ENCODE assay signal across 8 cellular contexts in the genomic region with DNA sequence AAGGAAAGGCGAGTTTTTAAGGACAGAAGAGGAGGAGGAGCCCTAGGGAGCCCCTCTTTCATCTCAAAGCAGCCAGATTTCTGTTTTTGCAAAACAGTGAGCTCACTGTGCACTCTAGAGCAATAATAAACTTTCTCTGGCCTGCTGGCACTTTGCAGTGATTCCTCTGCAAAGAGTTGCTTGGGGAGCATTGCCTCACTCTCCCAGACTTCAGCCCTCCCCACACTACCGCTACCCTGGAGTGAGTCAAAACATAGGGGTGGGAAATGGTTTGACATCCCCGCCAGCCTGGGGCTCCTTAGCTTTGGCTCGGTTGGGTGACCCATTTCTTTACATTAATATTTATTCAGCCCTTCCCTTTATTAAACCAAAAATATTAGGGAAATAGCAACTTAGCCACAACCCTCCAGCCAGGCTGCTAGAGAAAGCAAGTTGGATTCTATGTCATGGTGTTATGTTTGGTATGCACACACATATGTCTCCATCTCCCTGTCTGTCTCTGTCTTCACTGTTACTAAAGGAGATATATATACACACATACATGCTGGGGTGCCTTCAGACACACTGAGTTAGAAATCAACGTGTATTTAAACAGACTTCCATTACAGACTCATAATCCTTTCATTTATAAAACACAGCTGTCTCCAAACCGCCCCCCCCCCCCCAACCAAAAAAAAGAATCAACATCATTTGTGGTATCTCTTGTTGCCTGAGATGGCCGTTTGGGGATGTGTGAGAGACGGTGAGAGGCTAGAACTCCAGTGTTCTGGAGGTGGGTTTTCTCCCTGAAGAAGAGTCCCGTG. TPM values are rescaled to one million over a fixed set of nuclear protein-coding genes. Genes with fewer than 3 reads are reported as not detected.
A peak's percentile ranks its signal among the peaks of the same experiment; 100 is the strongest.
DNase-seq lines count a peak whose midpoint lies in the region; ATAC-seq and TF ChIP-seq lines count a peak whose summit lies in the region.

No MANE protein-coding gene starts in this region.

- TF ChIP-seq POLR2A in gastrocnemius medialis (IDR thresholded peaks at IDR 0.05) = no peak

- no peaks in the 10 kb centered on the region for H3K27me3 ChIP-seq in foreskin keratinocyte
- H3K27me3 ChIP-seq in gastrocnemius medialis = no peaks in the 10 kb centered on the region

- H3K9me3 ChIP-seq in HEK293 (ENCODE audit: control insufficient read depth, insufficient read depth, low read depth, low read length) = no peaks in the 10 kb centered on the region
- no peaks in the 10 kb centered on the region for H3K9me3 ChIP-seq in gastrocnemius medialis

- H3K4me1 ChIP-seq in HEK293 (ENCODE audit: control insufficient read depth, insufficient read depth, low read length) = peaks cover 38% of the 10 kb centered on the region
- peaks cover 25% of the 10 kb centered on the region for H3K4me1 ChIP-seq in foreskin keratinocyte
- peaks cover 54 to 56% of the 10 kb centered on the region in 2 donors for H3K4me1 ChIP-seq in gastrocnemius medialis

- H3K27ac ChIP-seq in HEK293 (ENCODE audit: extremely low read depth, low read depth, low read length) (peak overlapping the region; percentile 99), VCaP (peak overlapping the region; percentile 100), foreskin keratinocyte (peak overlapping the region; percentile 79), gastrocnemius medialis (peak overlapping the region; percentile 95 to 100 (median 100))

- DNase-seq in foreskin keratinocyte = no peak
- peak in 1 of 2 donors; percentile 61 for DNase-seq in gastrocnemius medialis
- DNase-seq in NCI-H2227 treated with DMSO at 0.1 percent for 48 hours (lab: John Stamatoyannopoulos, UW) = no peak
- no peak for DNase-seq in NCI-H2171 treated with DMSO at 0.1 percent for 48 hours (lab: John Stamatoyannopoulos, UW)

- H3K4me3 ChIP-seq in HEK293 (ENCODE audit: low read depth, low read length) (no peak overlapping the region), gastrocnemius medialis (peak overlapping the region in 3 of 4 donors; percentile 55 to 70 (median 57))

- intact Hi-C loops in gastrocnemius medialis (cut with DNase I; ENCODE audit: low total_unique reads) = loop anchor here (2.0 kb wide), 1 partner anchor 113 kb away; no protein-coding TSS in a partner anchor

- ATAC-seq in foreskin keratinocyte (no peak), gastrocnemius medialis (no peak), HG03565 (IDR thresholded peaks at IDR 0.05; ENCODE audit: unreplicated experiment) (no peak), HG03469 (IDR thresholded peaks at IDR 0.05; ENCODE audit: unreplicated experiment) (no peak)

- POLR2A ChIA-PET in HEK293 (lab: Yijun Ruan, JAX) = interaction anchor here (0.8 to 2.2 kb wide), 2 partner anchors 9 to 281 kb away, joined by 4 to 6 read pairs; no protein-coding TSS in a partner anchor

- in situ Hi-C loops in gastrocnemius medialis (cut with MboI; ENCODE audit: low sequenced_read_pairs in 4 of 4) = no loop called here

- no peaks in the 10 kb centered on the region for H3K36me3 ChIP-seq in HEK293 (ENCODE audit: control insufficient read depth in 2 of 2, insufficient read depth in 1 of 2, low read length in 2 of 2)
- no peaks in the 10 kb centered on the region for H3K36me3 ChIP-seq in gastrocnemius medialis

- TF ChIP-seq CTCF in HEK293 (tag by site-specific recombination; IDR thresholded peaks at IDR 0.05) (no peak), VCaP (conservative IDR thresholded peaks at IDR 0.05) (no peak), foreskin keratinocyte (conservative IDR thresholded peaks at IDR 0.05) (no peak), gastrocnemius medialis (IDR thresholded peaks at IDR 0.05 in 4 of 5, conservative IDR thresholded peaks at IDR 0.05 in 1 of 5) (no peak)

- CTCF ChIA-PET in HEK293 (lab: Yijun Ruan, JAX) = interaction anchor here (0.6 to 1.2 kb wide), 7 partner anchors 21 to 156 kb away, joined by 3 to 4 read pairs (median 3); no protein-coding TSS in a partner anchor

TF ChIP-seq in HEK293, 187 proteins besides CTCF, POLR2A, EP300 and RAD21:
- TF ChIP-seq MYNN (tag by site-specific recombination; IDR thresholded peaks at IDR 0.05; ENCODE audit: borderline replicate concordance) (0 out of 2 replicates have a peak, but pooled peaks have one; percentile 2), HOXD13 (CRISPR knock-in tag; IDR thresholded peaks at IDR 0.05; ENCODE audit: borderline replicate concordance) (no peak), ZNF600 (tag by site-specific recombination; IDR thresholded peaks at IDR 0.05) (peak; percentile 17; the same call in 1 of the 2 replicates), IKZF3 (tag by site-specific recombination; IDR thresholded peaks at IDR 0.05) (0 out of 2 replicates have a peak, but pooled peaks have one; percentile 37), GFI1B (tag by site-specific recombination; IDR thresholded peaks at IDR 0.05) (peak; percentile 88), ZNF416 (tag by site-specific recombination; IDR thresholded peaks at IDR 0.05) (no peak), SP7 (tag by site-specific recombination; IDR thresholded peaks at IDR 0.05) (0 out of 2 replicates have a peak, but pooled peaks have one; percentile 24), ZNF184 (tag by site-specific recombination; IDR thresholded peaks at IDR 0.05) (no peak), ZIC2 (tag by site-specific recombination; IDR thresholded peaks at IDR 0.05) (peak; percentile 67), ZNF776 (tag by site-specific recombination; IDR thresholded peaks at IDR 0.05; ENCODE audit: borderline replicate concordance) (no peak)
- TF ChIP-seq, protein P1, sequence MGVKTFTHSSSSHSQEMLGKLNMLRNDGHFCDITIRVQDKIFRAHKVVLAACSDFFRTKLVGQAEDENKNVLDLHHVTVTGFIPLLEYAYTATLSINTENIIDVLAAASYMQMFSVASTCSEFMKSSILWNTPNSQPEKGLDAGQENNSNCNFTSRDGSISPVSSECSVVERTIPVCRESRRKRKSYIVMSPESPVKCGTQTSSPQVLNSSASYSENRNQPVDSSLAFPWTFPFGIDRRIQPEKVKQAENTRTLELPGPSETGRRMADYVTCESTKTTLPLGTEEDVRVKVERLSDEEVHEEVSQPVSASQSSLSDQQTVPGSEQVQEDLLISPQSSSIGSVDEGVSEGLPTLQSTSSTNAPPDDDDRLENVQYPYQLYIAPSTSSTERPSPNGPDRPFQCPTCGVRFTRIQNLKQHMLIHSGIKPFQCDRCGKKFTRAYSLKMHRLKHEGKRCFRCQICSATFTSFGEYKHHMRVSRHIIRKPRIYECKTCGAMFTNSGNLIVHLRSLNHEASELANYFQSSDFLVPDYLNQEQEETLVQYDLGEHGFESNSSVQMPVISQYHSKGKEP (tag by site-specific recombination; IDR thresholded peaks at IDR 0.05) = peak; percentile 28; the same call in 1 of the 2 replicates
- TF ChIP-seq, protein P2, sequence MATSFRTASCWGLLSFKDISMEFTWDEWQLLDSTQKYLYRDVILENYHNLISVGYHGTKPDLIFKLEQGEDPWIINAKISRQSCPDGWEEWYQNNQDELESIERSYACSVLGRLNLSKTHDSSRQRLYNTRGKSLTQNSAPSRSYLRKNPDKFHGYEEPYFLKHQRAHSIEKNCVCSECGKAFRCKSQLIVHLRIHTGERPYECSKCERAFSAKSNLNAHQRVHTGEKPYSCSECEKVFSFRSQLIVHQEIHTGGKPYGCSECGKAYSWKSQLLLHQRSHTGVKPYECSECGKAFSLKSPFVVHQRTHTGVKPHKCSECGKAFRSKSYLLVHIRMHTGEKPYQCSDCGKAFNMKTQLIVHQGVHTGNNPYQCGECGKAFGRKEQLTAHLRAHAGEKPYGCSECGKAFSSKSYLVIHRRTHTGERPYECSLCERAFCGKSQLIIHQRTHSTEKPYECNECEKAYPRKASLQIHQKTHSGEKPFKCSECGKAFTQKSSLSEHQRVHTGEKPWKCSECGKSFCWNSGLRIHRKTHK (tag by site-specific recombination; IDR thresholded peaks at IDR 0.05) = no peak
- TF ChIP-seq, protein P3, sequence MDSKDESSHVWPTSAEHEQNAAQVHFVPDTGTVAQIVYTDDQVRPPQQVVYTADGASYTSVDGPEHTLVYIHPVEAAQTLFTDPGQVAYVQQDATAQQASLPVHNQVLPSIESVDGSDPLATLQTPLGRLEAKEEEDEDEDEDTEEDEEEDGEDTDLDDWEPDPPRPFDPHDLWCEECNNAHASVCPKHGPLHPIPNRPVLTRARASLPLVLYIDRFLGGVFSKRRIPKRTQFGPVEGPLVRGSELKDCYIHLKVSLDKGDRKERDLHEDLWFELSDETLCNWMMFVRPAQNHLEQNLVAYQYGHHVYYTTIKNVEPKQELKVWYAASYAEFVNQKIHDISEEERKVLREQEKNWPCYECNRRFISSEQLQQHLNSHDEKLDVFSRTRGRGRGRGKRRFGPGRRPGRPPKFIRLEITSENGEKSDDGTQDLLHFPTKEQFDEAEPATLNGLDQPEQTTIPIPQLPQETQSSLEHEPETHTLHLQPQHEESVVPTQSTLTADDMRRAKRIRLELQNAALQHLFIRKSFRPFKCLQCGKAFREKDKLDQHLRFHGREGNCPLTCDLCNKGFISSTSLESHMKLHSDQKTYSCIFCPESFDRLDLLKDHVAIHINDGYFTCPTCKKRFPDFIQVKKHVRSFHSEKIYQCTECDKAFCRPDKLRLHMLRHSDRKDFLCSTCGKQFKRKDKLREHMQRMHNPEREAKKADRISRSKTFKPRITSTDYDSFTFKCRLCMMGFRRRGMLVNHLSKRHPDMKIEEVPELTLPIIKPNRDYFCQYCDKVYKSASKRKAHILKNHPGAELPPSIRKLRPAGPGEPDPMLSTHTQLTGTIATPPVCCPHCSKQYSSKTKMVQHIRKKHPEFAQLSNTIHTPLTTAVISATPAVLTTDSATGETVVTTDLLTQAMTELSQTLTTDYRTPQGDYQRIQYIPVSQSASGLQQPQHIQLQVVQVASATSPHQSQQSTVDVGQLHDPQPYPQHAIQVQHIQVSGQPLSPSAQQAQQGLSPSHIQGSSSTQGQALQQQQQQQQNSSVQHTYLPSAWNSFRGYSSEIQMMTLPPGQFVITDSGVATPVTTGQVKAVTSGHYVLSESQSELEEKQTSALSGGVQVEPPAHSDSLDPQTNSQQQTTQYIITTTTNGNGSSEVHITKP (tag by site-specific recombination; IDR thresholded peaks at IDR 0.05) = peak; percentile 49

RNA-seq across cellular contexts. Expression of a gene that starts 3.4 kb away (rescaled TPM):
- total RNA-seq in foreskin keratinocyte = 20.2 and 20.7 TPM in 2 replicates
- 8.0 and 8.7 TPM in 2 replicates for polyA plus RNA-seq in foreskin keratinocyte
- 10 to 100 TPM; 15.0 to 26.4 (median 17.0) TPM for total RNA-seq in gastrocnemius medialis
